In the genomic region with DNA sequence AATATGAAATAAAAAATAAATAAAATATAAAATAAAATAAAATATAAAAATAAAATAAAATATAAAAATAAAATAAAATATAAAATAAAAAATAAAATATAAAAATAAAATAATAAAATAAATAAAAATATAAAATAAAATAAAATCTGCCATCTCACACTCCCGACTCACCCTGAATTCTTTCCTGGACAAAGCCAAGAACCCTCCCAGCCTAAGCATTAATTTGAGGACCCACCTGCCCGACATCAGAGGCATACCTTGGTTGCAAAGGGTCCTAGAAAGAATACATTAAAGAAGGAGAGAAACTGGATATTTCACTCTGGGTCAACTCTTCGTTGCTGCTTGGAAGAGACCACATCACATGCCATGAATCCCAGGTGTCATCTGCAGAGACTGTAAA, we compare ENCODE assay signal across 1 cellular context.
TF ChIP-seq lines count a peak whose summit lies in the region.

No MANE protein-coding gene starts in this region.

TF ChIP-seq in WTC11, 78 proteins besides CTCF, POLR2A, EP300 and RAD21 (continued from another document):
- TF ChIP-seq PRDM15 (CRISPR knock-in tag; IDR thresholded peaks at IDR 0.05) (no peak), ZNF121 (CRISPR knock-in tag; IDR thresholded peaks at IDR 0.05) (no peak), AFF4 (CRISPR knock-in tag; IDR thresholded peaks at IDR 0.05; ENCODE audit: borderline replicate concordance) (no peak), ZNF532 (CRISPR knock-in tag; IDR thresholded peaks at IDR 0.05; ENCODE audit: borderline replicate concordance) (no peak)
- TF ChIP-seq, protein P1, sequence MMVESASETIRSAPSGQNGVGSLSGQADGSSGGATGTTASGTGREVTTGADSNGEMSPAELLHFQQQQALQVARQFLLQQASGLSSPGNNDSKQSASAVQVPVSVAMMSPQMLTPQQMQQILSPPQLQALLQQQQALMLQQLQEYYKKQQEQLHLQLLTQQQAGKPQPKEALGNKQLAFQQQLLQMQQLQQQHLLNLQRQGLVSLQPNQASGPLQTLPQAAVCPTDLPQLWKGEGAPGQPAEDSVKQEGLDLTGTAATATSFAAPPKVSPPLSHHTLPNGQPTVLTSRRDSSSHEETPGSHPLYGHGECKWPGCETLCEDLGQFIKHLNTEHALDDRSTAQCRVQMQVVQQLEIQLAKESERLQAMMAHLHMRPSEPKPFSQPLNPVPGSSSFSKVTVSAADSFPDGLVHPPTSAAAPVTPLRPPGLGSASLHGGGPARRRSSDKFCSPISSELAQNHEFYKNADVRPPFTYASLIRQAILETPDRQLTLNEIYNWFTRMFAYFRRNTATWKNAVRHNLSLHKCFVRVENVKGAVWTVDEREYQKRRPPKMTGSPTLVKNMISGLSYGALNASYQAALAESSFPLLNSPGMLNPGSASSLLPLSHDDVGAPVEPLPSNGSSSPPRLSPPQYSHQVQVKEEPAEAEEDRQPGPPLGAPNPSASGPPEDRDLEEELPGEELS (CRISPR knock-in tag; IDR thresholded peaks at IDR 0.05): no peak
- TF ChIP-seq, protein P2, sequence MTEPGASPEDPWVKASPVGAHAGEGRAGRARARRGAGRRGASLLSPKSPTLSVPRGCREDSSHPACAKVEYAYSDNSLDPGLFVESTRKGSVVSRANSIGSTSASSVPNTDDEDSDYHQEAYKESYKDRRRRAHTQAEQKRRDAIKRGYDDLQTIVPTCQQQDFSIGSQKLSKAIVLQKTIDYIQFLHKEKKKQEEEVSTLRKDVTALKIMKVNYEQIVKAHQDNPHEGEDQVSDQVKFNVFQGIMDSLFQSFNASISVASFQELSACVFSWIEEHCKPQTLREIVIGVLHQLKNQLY (CRISPR knock-in tag; IDR thresholded peaks at IDR 0.05): no peak
